Comparison of ENCODE assay signal across 1 cellular context in genomic region chr10:79148452-79149344, GRCh38.
TF ChIP-seq lines count a peak whose summit lies in the region.

No MANE protein-coding gene starts in this region.

TF ChIP-seq in HCT116, 20 proteins besides CTCF, POLR2A, EP300 and RAD21 (continued from another document):
- no peak for TF ChIP-seq SIN3A (IDR thresholded peaks at IDR 0.05; ENCODE audit: low read depth)
